Comparison of ENCODE assay signal across 25 cellular contexts in genomic region chr22:17090550-17090949, GRCh38. TPM values are rescaled to one million over a fixed set of nuclear protein-coding genes. Genes with fewer than 3 reads are reported as not detected.
"Had no signal": no experiment of that assay in that cellular context is flagged by ENCODE, and none has a peak within 500 bp of the region (broad histone marks: within the 10 kb centered on the region; RNA-seq: fewer than 3 reads in every experiment).

No MANE protein-coding gene starts in this region.

- H3K36me3 ChIP-seq: esophagus muscularis mucosa, left ventricle myocardium inferior, right lobe of liver, thyroid gland, upper lobe of right lung, WERI-Rb-1 had no signal

- H3K9me3 Mint-ChIP-seq: activated T-cell treated with anti-CD3 and anti-CD28 coated beads, Interleukin-2, amount 50 U/mL, for 4 hours; activated T-helper 2 cell treated with anti-CD3 and anti-CD28 coated beads, Interferon-gamma antibody, Interleukin-2, Interleukin-4, amounts not matched to agents 10 μg/mL and 5 μg/mL and 100 μg/mL, durations not matched to agents 14 hours and 24 hours and 36 hours; immature natural killer cell; nephron; stimulated activated naive CD8-positive, alpha-beta T cell treated with anti-CD3 and anti-CD28 coated beads, Interleukin-15, Interleukin-2, amounts not matched to agents 100 ng/mL and 50 ng/mL, for 24 hours had no signal

- H3K27me3 ChIP-seq: body of pancreas, hepatocyte, right lobe of liver, thyroid gland, upper lobe of right lung had no signal

- H3K4me3 Mint-ChIP-seq: activated T-cell treated with anti-CD3 and anti-CD28 coated beads, Interleukin-2, amount 50 U/mL, for 4 hours; immature natural killer cell; nephron; stimulated activated naive CD8-positive, alpha-beta T cell treated with anti-CD3 and anti-CD28 coated beads, Interleukin-15, Interleukin-2, amounts not matched to agents 100 ng/mL and 50 ng/mL, for 24 hours had no signal

- H3K27ac Mint-ChIP-seq: activated T-helper 2 cell treated with anti-CD3 and anti-CD28 coated beads, Interferon-gamma antibody, Interleukin-2, Interleukin-4, amounts not matched to agents 10 μg/mL and 5 μg/mL and 100 μg/mL, durations not matched to agents 14 hours and 24 hours and 36 hours; immature natural killer cell; nephron; stimulated activated naive CD8-positive, alpha-beta T cell treated with anti-CD3 and anti-CD28 coated beads, Interleukin-15, Interleukin-2, amounts not matched to agents 100 ng/mL and 50 ng/mL, for 24 hours had no signal

- DNase-seq: activated CD4-positive, CD25-positive, alpha-beta regulatory T cell treated with anti-CD3 and anti-CD28 coated beads, Interleukin-2, amount 50 U/mL, for 72 hours; activated naive CD4-positive, alpha-beta T cell; activated T-cell treated with anti-CD3 and anti-CD28 coated beads, Interleukin-2, amount 50 U/mL, for 4 hours; anterior cingulate cortex; body of pancreas; dermis blood vessel endothelial cell; effector CD8-positive, alpha-beta T cell; glutamatergic neuron; immature natural killer cell; left ventricle myocardium inferior; stimulated activated CD4-positive, alpha-beta T cell treated with anti-CD3 and anti-CD28 coated beads, Interleukin-1b, Interleukin-23, amount 100 ng/mL, for 48 hours; substantia nigra; thyroid gland; WERI-Rb-1 had no signal

- H3K9me3 ChIP-seq: body of pancreas, esophagus muscularis mucosa, left ventricle myocardium inferior, right lobe of liver, thyroid gland, upper lobe of right lung had no signal

- FAIRE-seq: endothelial cell of umbilical vein, frontal cortex, TTC549 had no signal

- H3K27ac ChIP-seq: body of pancreas, esophagus muscularis mucosa, hepatocyte, left ventricle myocardium inferior, right lobe of liver, skin epidermis, thyroid gland, upper lobe of right lung, WERI-Rb-1 had no signal

- H3K27me3 Mint-ChIP-seq: stimulated activated naive CD8-positive, alpha-beta T cell treated with anti-CD3 and anti-CD28 coated beads, Interleukin-15, Interleukin-2, amounts not matched to agents 100 ng/mL and 50 ng/mL, for 24 hours had no signal

- ATAC-seq: activated T-cell treated with anti-CD3 and anti-CD28 coated beads, Interleukin-2, amount 50 U/mL, for 4 hours; body of pancreas; right lobe of liver; upper lobe of right lung had no signal

- H3K4me3 ChIP-seq: body of pancreas, esophagus muscularis mucosa, hepatocyte, left ventricle myocardium inferior, right lobe of liver, skin epidermis, thyroid gland, upper lobe of right lung had no signal

RNA-seq across cellular contexts. Expression of gene TMEM121B, which starts 30.6 kb away (rescaled TPM):
- polyA plus RNA-seq: immature natural killer cell had no signal
